1 cellular context compared by ENCODE assay signal in the genomic region with DNA sequence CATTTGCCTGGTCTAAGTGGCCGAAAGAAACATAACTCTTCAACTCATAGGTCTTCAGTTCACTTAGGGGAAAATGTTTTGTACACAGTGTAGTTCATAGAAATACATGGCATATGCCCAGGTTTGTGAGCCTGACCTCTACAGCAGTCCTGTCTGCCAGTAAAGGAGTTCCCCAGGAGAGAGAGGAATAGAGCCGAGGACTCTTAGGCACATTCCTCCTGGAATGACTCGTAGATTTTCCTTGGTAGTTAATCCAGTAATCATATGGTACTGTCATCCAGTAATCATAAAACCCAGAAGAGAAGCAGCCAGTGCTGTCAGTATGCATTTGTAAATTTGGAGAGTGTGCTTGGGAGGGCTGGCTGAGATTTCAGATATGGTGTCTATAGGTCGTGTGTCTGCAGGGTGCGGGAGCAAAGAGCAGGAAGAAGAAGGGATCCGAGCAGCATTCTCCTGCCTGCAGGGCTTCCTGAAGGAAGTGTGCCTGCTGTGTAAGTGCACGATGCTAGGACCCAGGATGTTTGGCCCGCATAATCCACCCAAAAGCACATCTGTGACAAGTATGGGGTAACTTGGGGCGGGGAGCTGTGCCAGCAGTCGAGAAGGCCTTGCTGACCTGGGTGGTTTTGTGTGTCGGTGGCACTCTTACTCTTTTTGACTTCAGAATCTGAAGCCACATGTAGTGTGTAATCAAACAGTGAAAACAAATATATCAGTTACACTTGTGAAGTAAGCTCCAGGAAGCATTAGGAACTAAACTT.
TF ChIP-seq lines count a peak whose summit lies in the region.

No MANE protein-coding gene starts in this region.

TF ChIP-seq in endothelial cell of umbilical vein, 7 proteins besides CTCF, POLR2A, EP300 and RAD21 (continued from another document):
- TF ChIP-seq EZH2 (IDR thresholded peaks at IDR 0.05; ENCODE audit: borderline replicate concordance, low read depth, low read length, severe bottlenecking) = no peak
